Comparison of ENCODE assay signal across 8 cellular contexts in the genomic region with DNA sequence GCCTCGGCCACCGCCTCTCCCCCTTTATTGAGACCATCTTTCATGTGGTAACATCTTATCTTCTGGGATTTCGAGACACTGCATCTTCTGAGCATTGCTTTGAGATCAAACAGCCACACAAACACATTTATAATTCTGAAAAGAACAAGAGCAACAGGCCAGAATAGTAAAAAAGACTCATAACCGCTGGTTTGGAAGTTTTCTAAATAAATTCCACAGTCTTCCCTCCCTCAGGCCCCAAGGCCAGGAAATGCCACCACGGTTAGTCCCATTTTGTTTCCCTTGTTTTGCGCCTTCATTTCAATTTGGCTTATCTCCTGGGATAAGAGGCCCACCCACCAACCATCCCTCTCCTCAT. TPM values are rescaled to one million over a fixed set of nuclear protein-coding genes. Genes with fewer than 3 reads are reported as not detected.
A peak's percentile ranks its signal among the peaks of the same experiment; 100 is the strongest.
DNase-seq lines count a peak whose midpoint lies in the region; ATAC-seq and TF ChIP-seq lines count a peak whose summit lies in the region.

No MANE protein-coding gene starts in this region.

- DNase-seq in activated CD4-positive, alpha-beta memory T cell treated with anti-CD3 and anti-CD28 coated beads, Interleukin-2, amount 10 ng/mL, durations not matched to agents 7 days and 5 days = no peak
- DNase-seq in foreskin keratinocyte (no peak), NCI-H446 treated with DMSO at 0.1 percent for 48 hours (lab: John Stamatoyannopoulos, UW) (no peak), NCI-H187 (lab: John Stamatoyannopoulos, UW) (no peak)
- no peak for DNase-seq in stimulated activated CD4-positive, alpha-beta T cell treated with anti-CD3 and anti-CD28 coated beads, Interleukin-15, amount 100 ng/mL, for 24 hours

- H3K9ac ChIP-seq in ES-I3 (ENCODE audit: low read depth, low read length) = peak overlapping the region; percentile 29
- no peak overlapping the region for H3K9ac ChIP-seq in skeletal muscle tissue (ENCODE audit: low read depth in 1 of 3, low read length in 3 of 3)

- H3K36me3 ChIP-seq in ES-I3 (ENCODE audit: insufficient read depth, low read length) (no peaks in the 10 kb centered on the region), skeletal muscle tissue (ENCODE audit: control insufficient read depth in 3 of 3, insufficient read depth in 3 of 3, low read length in 3 of 3) (peaks cover under 1 to 1% (median 1%) of the 10 kb centered on the region in 3 donors)

- POLR2A ChIA-PET in activated CD4-positive, alpha-beta memory T cell treated with anti-CD3 and anti-CD28 coated beads, Interleukin-2, amount 10 ng/mL, durations not matched to agents 7 days and 5 days (lab: Charles Lee) = interaction anchor here (1.4 to 4.2 kb wide), 8 partner anchors 21 to 181 kb away, joined by 3 to 29 read pairs (median 6); a partner anchor contains a TSS

- no peak overlapping the region for H3K4me3 ChIP-seq in skeletal muscle tissue (ENCODE audit: low read length in 3 of 3)

- H3K27me3 Mint-ChIP-seq in activated CD4-positive, alpha-beta memory T cell treated with anti-CD3 and anti-CD28 coated beads, Interleukin-2, amount 10 ng/mL, durations not matched to agents 7 days and 5 days = no peaks in the 10 kb centered on the region

- ATAC-seq in foreskin keratinocyte (no peak), GM19463 (IDR thresholded peaks at IDR 0.05; ENCODE audit: unreplicated experiment) (no peak)

- no peak for TF ChIP-seq CTCF in foreskin keratinocyte (conservative IDR thresholded peaks at IDR 0.05)

- peak overlapping the region; percentile 86 for H3K27ac ChIP-seq in foreskin keratinocyte
- peak overlapping the region; percentile 74 for H3K27ac ChIP-seq in skeletal muscle tissue (ENCODE audit: low read depth, low read length)

- peaks cover 83% of the 10 kb centered on the region for H3K4me1 Mint-ChIP-seq in activated CD4-positive, alpha-beta memory T cell treated with anti-CD3 and anti-CD28 coated beads, Interleukin-2, amount 10 ng/mL, durations not matched to agents 7 days and 5 days

- H3K4me1 ChIP-seq in ES-I3 (ENCODE audit: insufficient read depth, low read length) (peaks cover 29% of the 10 kb centered on the region), foreskin keratinocyte (peaks cover 29% of the 10 kb centered on the region), skeletal muscle tissue (ENCODE audit: control insufficient read depth in 3 of 3, insufficient read depth in 3 of 3, low read length in 3 of 3) (peaks cover 5 to 18% (median 15%) of the 10 kb centered on the region in 3 donors)

- peaks cover 1% of the 10 kb centered on the region for H3K9me3 Mint-ChIP-seq in activated CD4-positive, alpha-beta memory T cell treated with anti-CD3 and anti-CD28 coated beads, Interleukin-2, amount 10 ng/mL, durations not matched to agents 7 days and 5 days

- H3K27me3 ChIP-seq in foreskin keratinocyte (no peaks in the 10 kb centered on the region), skeletal muscle tissue (ENCODE audit: control insufficient read depth in 3 of 3, insufficient read depth in 3 of 3, low read length in 3 of 3) (no peaks in the 10 kb centered on the region)

- CTCF ChIA-PET in activated CD4-positive, alpha-beta memory T cell treated with anti-CD3 and anti-CD28 coated beads, Interleukin-2, amount 10 ng/mL, durations not matched to agents 7 days and 5 days (lab: Charles Lee) = interaction anchor here (1.2 to 2.2 kb wide), 3 partner anchors 21 to 80 kb away, joined by 3 to 7 read pairs (median 4); no protein-coding TSS in a partner anchor

- peaks cover 48% of the 10 kb centered on the region for H3K36me3 Mint-ChIP-seq in activated CD4-positive, alpha-beta memory T cell treated with anti-CD3 and anti-CD28 coated beads, Interleukin-2, amount 10 ng/mL, durations not matched to agents 7 days and 5 days (ENCODE audit: low read depth)

- peak overlapping the region; percentile 70 for H3K4me3 Mint-ChIP-seq in activated CD4-positive, alpha-beta memory T cell treated with anti-CD3 and anti-CD28 coated beads, Interleukin-2, amount 10 ng/mL, durations not matched to agents 7 days and 5 days

- H3K9me3 ChIP-seq in ES-I3 (ENCODE audit: control insufficient read depth, insufficient read depth, low read length) = no peaks in the 10 kb centered on the region
- no peaks in the 10 kb centered on the region for H3K9me3 ChIP-seq in skeletal muscle tissue (ENCODE audit: control insufficient read depth in 3 of 3, low read length in 3 of 3)

- peak overlapping the region; percentile 90 for H3K27ac Mint-ChIP-seq in activated CD4-positive, alpha-beta memory T cell treated with anti-CD3 and anti-CD28 coated beads, Interleukin-2, amount 10 ng/mL, durations not matched to agents 7 days and 5 days

RNA-seq across cellular contexts. Expression of a gene that starts 25.3 kb away (rescaled TPM):
- total RNA-seq in activated CD4-positive, alpha-beta memory T cell treated with anti-CD3 and anti-CD28 coated beads, Interleukin-2, amount 10 ng/mL, durations not matched to agents 7 days and 5 days = 100 to 1,000 TPM; 149 to 157 TPM
- total RNA-seq in foreskin keratinocyte (91.8 and 109 TPM in 2 replicates), skeletal muscle tissue (17.2 TPM)
- 83.9 and 86.1 TPM in 2 replicates for polyA plus RNA-seq in foreskin keratinocyte
